In the genomic region with DNA sequence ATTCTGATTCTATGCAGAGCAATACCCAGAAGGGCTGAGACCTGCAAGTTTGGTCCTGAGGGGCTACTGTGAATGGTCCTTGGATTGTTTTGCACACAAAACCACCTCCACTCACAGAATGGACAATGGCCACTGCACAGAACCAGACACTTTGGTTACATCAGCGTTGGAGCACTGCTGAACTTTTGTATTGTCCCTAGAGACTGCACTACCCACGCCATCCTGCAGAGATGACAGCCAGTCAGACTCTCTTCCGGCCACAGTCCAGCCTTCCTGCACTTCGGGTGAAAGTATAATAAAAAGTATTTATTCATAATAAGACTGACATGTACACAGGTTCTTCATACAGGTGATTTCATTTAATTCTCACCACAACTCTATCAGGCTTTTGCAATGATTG, we compare ENCODE assay signal across 1 cellular context.
TF ChIP-seq lines count a peak whose summit lies in the region.

No MANE protein-coding gene starts in this region.

TF ChIP-seq in GM12878, 131 proteins besides CTCF, POLR2A, EP300 and RAD21 (continued from another document):
- TF ChIP-seq EGR1 (IDR thresholded peaks at IDR 0.05; ENCODE audit: borderline replicate concordance in 1 of 2, low read depth in 2 of 2, low read length in 2 of 2) = 0 out of 3 replicates have a peak, but pooled peaks of 1 of the 2 experiments have one; percentile 16
- TF ChIP-seq BCL11A (IDR thresholded peaks at IDR 0.05; ENCODE audit: low read depth, low read length) = 0 out of 2 replicates have a peak, but pooled peaks have one; percentile 18
- TF ChIP-seq ZNF622 (IDR thresholded peaks at IDR 0.05) = no peak
- TF ChIP-seq MEF2B (IDR thresholded peaks at IDR 0.05; ENCODE audit: partially characterized antibody, poor library complexity, severe bottlenecking) = peak; percentile 95
- TF ChIP-seq JUND (IDR thresholded peaks at IDR 0.05; ENCODE audit: low read depth, low read length) = no peak
- TF ChIP-seq BMI1 (IDR thresholded peaks at IDR 0.05; ENCODE audit: borderline replicate concordance) = 0 out of 2 replicates have a peak, but pooled peaks have one; percentile 27
- TF ChIP-seq LARP7 (IDR thresholded peaks at IDR 0.05) = no peak
- 0 out of 2 replicates have a peak, but pooled peaks have one; percentile 8 for TF ChIP-seq IKZF1 (conservative IDR thresholded peaks at IDR 0.05)
